ENCODE assay signal across 16 cellular contexts in genomic region chr14:66240112-66240511, GRCh38.
"Had no signal": no experiment of that assay in that cellular context is flagged by ENCODE, and none has a peak within 500 bp of the region (broad histone marks: within the 10 kb centered on the region; RNA-seq: fewer than 3 reads in every experiment).

No MANE protein-coding gene starts in this region.

- H3K27ac ChIP-seq: ascending aorta, right atrium auricular region, tibial nerve had no signal

- ATAC-seq: activated CD4-positive, CD25-positive, alpha-beta regulatory T cell treated with anti-CD3 and anti-CD28 coated beads, Interleukin-2, amount 50 U/mL, for 24 hours; activated CD8-positive, alpha-beta memory T cell treated with anti-CD3 and anti-CD28 coated beads, Interleukin-2, amount 10 ng/mL, durations not matched to agents 7 days and 5 days; activated naive CD8-positive, alpha-beta T cell treated with anti-CD3 and anti-CD28 coated beads, Interleukin-2, amount 50 U/mL, for 24 hours; left cardiac atrium; naive thymus-derived CD4-positive, alpha-beta T cell; stimulated activated memory B cell treated with anti-CD40 and anti-IgM and Interleukin-4, amounts not matched to agents 10 μg/mL and 1 μg/mL and 100 μg/mL, for 72 hours had no signal

- H3K27me3 ChIP-seq: ascending aorta, right atrium auricular region, tibial nerve had no signal

- DNase-seq: activated CD8-positive, alpha-beta memory T cell treated with anti-CD3 and anti-CD28 coated beads, Interleukin-2, amount 10 ng/mL, durations not matched to agents 7 days and 5 days; activated naive CD8-positive, alpha-beta T cell treated with anti-CD3 and anti-CD28 coated beads, Interleukin-2, amount 50 U/mL, for 24 hours; activated T-cell treated with anti-CD3 and anti-CD28 coated beads, Interleukin-2, amount 50 U/mL, for 48 hours; caudate nucleus; cortex of kidney; effector CD8-positive, alpha-beta T cell; glutamatergic neuron; left cardiac atrium; naive thymus-derived CD4-positive, alpha-beta T cell; posterior cingulate gyrus; T-helper 2 cell had no signal

- H3K4me1 ChIP-seq: ascending aorta, right atrium auricular region, tibial nerve had no signal
